ENCODE assay signal across 15 cellular contexts in genomic region chr2:54760310-54760709, GRCh38. TPM values are rescaled to one million over a fixed set of nuclear protein-coding genes. Genes with fewer than 3 reads are reported as not detected.
DNase-seq lines count a peak whose midpoint lies in the region; ATAC-seq and TF ChIP-seq lines count a peak whose summit lies in the region.
"Had no signal": no experiment of that assay in that cellular context is flagged by ENCODE, and none has a peak within 500 bp of the region (broad histone marks: within the 10 kb centered on the region; RNA-seq: fewer than 3 reads in every experiment).

No MANE protein-coding gene starts in this region.

- no peaks in the 10 kb centered on the region for H3K36me3 ChIP-seq in SK-N-SH (replicated peaks in 1 of 2; ENCODE audit: control insufficient read depth in 1 of 2, insufficient read depth in 2 of 2, low read length in 1 of 2)
- peaks cover 7% of the 10 kb centered on the region; the same call in 1 of the 2 replicates for H3K36me3 ChIP-seq in Karpas-422 (ENCODE audit: insufficient read depth, low read length)
- no peaks in the 10 kb centered on the region for H3K36me3 ChIP-seq in left lung
- no peaks in the 10 kb centered on the region for H3K36me3 ChIP-seq in mucosa of descending colon (ENCODE audit: low read depth)

- H3K4me3 ChIP-seq in SK-N-SH (ENCODE audit: low read depth in 2 of 2, low read length in 1 of 2): no peak overlapping the region
- H3K4me3 ChIP-seq in Karpas-422 (ENCODE audit: low read length): peak overlapping the region; percentile 49
- no peak overlapping the region for H3K4me3 ChIP-seq in coronary artery
- no peak overlapping the region for H3K4me3 ChIP-seq in left lung
- no peak overlapping the region for H3K4me3 ChIP-seq in mucosa of descending colon

- no peaks in the 10 kb centered on the region for H3K9me2 ChIP-seq in SK-N-SH
- no peaks in the 10 kb centered on the region for H3K9me2 ChIP-seq in Karpas-422 (replicated peaks; ENCODE audit: insufficient read depth, low read length)

- POLR2A ChIA-PET in SK-N-SH (lab: Yijun Ruan, JAX): no interaction called here

- H2AFZ ChIP-seq in SK-N-SH (ENCODE audit: low read depth) (peak overlapping the region; percentile 38; the same call in 1 of the 2 replicates), Karpas-422 (ENCODE audit: low read length) (no peak overlapping the region)

- intact Hi-C loops in left lung (cut with DNase I) (no loop called here), mucosa of descending colon (cut with DNase I, micrococcal nuclease) (no loop called here)

- H3K4me2 ChIP-seq in SK-N-SH (no peak overlapping the region), Karpas-422 (ENCODE audit: low read depth, low read length, poor library complexity, severe bottlenecking) (peak overlapping the region; percentile 81)

- TF ChIP-seq RAD21 in SK-N-SH (IDR thresholded peaks at IDR 0.05; ENCODE audit: low read length): no peak

- H3K79me2 ChIP-seq in SK-N-SH (ENCODE audit: insufficient read depth): no peaks in the 10 kb centered on the region
- H3K79me2 ChIP-seq in Karpas-422 (ENCODE audit: low read length): peaks cover 86% of the 10 kb centered on the region

- H4K20me1 ChIP-seq in SK-N-SH (ENCODE audit: insufficient read depth) (no peaks in the 10 kb centered on the region), Karpas-422 (ENCODE audit: insufficient read depth, low read depth, low read length) (no peaks in the 10 kb centered on the region)

- H3F3A ChIP-seq in SK-N-SH (replicated peaks; ENCODE audit: insufficient read depth): no peaks in the 10 kb centered on the region

- WGBS in SK-N-SH (ENCODE audit: low lambda C conversion rate): 90% methylated on average over 2 of the region's 2 CpGs

- TF ChIP-seq EP300 in SK-N-SH (IDR thresholded peaks at IDR 0.05; ENCODE audit: borderline replicate concordance in 1 of 2, low read depth in 1 of 2, low read length in 1 of 2): no peak

- H3K9ac ChIP-seq in SK-N-SH (no peak overlapping the region), Karpas-422 (ENCODE audit: low read length) (peak overlapping the region; percentile 28)

- peak overlapping the region in 1 of 2 experiments; percentile 43; a peak in 1 of 4 replicates for H3K27ac ChIP-seq in SK-N-SH (ENCODE audit: low read depth in 2 of 2, low read length in 1 of 2)
- peak overlapping the region; percentile 99 for H3K27ac ChIP-seq in Karpas-422 (ENCODE audit: low read length)
- no peak overlapping the region for H3K27ac ChIP-seq in coronary artery
- H3K27ac ChIP-seq in left lung: no peak overlapping the region
- H3K27ac ChIP-seq: C4-2B had no signal

- CTCF ChIA-PET in SK-N-SH (lab: Yijun Ruan, JAX): no interaction called here

- no peak for ATAC-seq in SK-N-SH treated with all-trans-retinoic acid at 6 μM for 48 hours
- ATAC-seq in left lung: no peak
- ATAC-seq in mucosa of descending colon: no peak
- no peak for ATAC-seq in GM18873 (IDR thresholded peaks at IDR 0.05; ENCODE audit: low FRiP score, unreplicated experiment)
- ATAC-seq: T-cell had no signal

- H3K9me3 ChIP-seq in SK-N-SH (peaks cover 5% of the 10 kb centered on the region; the same call in 1 of the 2 replicates), Karpas-422 (ENCODE audit: low read length) (no peaks in the 10 kb centered on the region), left lung (no peaks in the 10 kb centered on the region), mucosa of descending colon (no peaks in the 10 kb centered on the region)

- H3K27me3 ChIP-seq in SK-N-SH (ENCODE audit: insufficient read depth) (no peaks in the 10 kb centered on the region), Karpas-422 (ENCODE audit: low read length) (no peaks in the 10 kb centered on the region), left lung (no peaks in the 10 kb centered on the region)

- H3K4me1 ChIP-seq in SK-N-SH (ENCODE audit: control insufficient read depth in 1 of 2, insufficient read depth in 2 of 2, low read depth in 1 of 2, low read length in 1 of 2) (peaks cover 4 to 18% of the 10 kb centered on the region in 2 experiments; a peak in 3 of 4 replicates), Karpas-422 (ENCODE audit: low read length) (peaks cover 98% of the 10 kb centered on the region), left lung (no peaks in the 10 kb centered on the region), mucosa of descending colon (ENCODE audit: low read depth) (no peaks in the 10 kb centered on the region)

- DNase-seq in SK-N-SH: no peak
- peak; percentile 66 for DNase-seq in Karpas-422
- DNase-seq in RPMI8226: peak; percentile 47
- no peak for DNase-seq in coronary artery (ENCODE audit: low spot score)
- no peak for DNase-seq in left lung
- no peak for DNase-seq in mucosa of descending colon
- DNase-seq: HCEC 1CT; NCI-H1092; NCI-H524; NK-92 treated with Interleukin-12 subunit alpha and Interleukin-12 subunit beta, amount 100 ng/mL, for 24 hours; PC-3; T-cell had no signal

- TF ChIP-seq CTCF in SK-N-SH (IDR thresholded peaks at IDR 0.05): no peak
- TF ChIP-seq CTCF in coronary artery (IDR thresholded peaks at IDR 0.05): no peak
- TF ChIP-seq CTCF in left lung (IDR thresholded peaks at IDR 0.05): no peak
- TF ChIP-seq CTCF in mucosa of descending colon (IDR thresholded peaks at IDR 0.05): no peak

TF ChIP-seq in SK-N-SH, 30 proteins besides CTCF, POLR2A, EP300 and RAD21:
- TF ChIP-seq MEF2A (IDR thresholded peaks at IDR 0.05; ENCODE audit: borderline replicate concordance, low read depth) (no peak), FOSL2 (IDR thresholded peaks at IDR 0.05; ENCODE audit: borderline replicate concordance, low read depth) (no peak)

TF ChIP-seq in SK-N-SH treated with all-trans-retinoic acid at 6 μM for 48 hours, 23 proteins besides CTCF, POLR2A, EP300 and RAD21:
- no peak for TF ChIP-seq CSDC2 (CRISPR knock-in tag; IDR thresholded peaks at IDR 0.05)
- TF ChIP-seq ZFP3 (CRISPR knock-in tag; IDR thresholded peaks at IDR 0.05): no peak
- no peak for TF ChIP-seq CSRNP3 (CRISPR knock-in tag; IDR thresholded peaks at IDR 0.05)
- TF ChIP-seq ESRRG (CRISPR knock-in tag; IDR thresholded peaks at IDR 0.05): no peak
- TF ChIP-seq CREB5 (CRISPR knock-in tag; IDR thresholded peaks at IDR 0.05; ENCODE audit: low read depth): no peak
- TF ChIP-seq ISL1 (CRISPR knock-in tag; IDR thresholded peaks at IDR 0.05): no peak

RNA-seq across cellular contexts. Expression of gene EML6, which starts 36.8 kb away (rescaled TPM):
- 1.1 and 1.6 TPM in 2 replicates for polyA plus RNA-seq in SK-N-SH (2012; rRNA removed)
- polyA plus RNA-seq in SK-N-SH (2012; cell fraction: cytosol; rRNA removed): 1.2 and 1.3 TPM in 2 replicates
- polyA plus RNA-seq in SK-N-SH (2012; cell fraction: nucleus; rRNA removed): 4.7 and 5.3 TPM in 2 replicates
- 133 and 187 TPM in 2 replicates for total RNA-seq in Karpas-422 (2014; rRNA removed; shearing (Covaris generic); ENCODE audit: low replicate concordance)
- total RNA-seq in left lung: 1 to 10 TPM in 1 of 2 donors, under 1 TPM in 1; 0.73 to 1.3 TPM
- total RNA-seq in mucosa of descending colon: 1 to 10 TPM; 3.4 to 7.3 (median 5.3) TPM

Comparison
In these comparisons a context has a peak if more than half of its experiments do, and no peak if none do; other contexts are left out.
1. DNase-seq: peak in Karpas-422 (single experiment) and RPMI8226 (single experiment); none in SK-N-SH (single experiment), coronary artery (single experiment), left lung (0 of 2) and mucosa of descending colon (0 of 3).
2. RNA of gene EML6, which starts 36.8 kb away (total RNA-seq): 133 to 187 TPM in Karpas-422; 3.4 to 7.3 TPM in mucosa of descending colon and 0.73 to 1.3 TPM in left lung; every median in the first group is over 10 times any median in the second.